Comparison of ENCODE assay signal across 1 cellular context in genomic region chr12:23066095-23066494, GRCh38.
TF ChIP-seq lines count a peak whose summit lies in the region.

No MANE protein-coding gene starts in this region.

TF ChIP-seq in IMR-90, 13 proteins besides CTCF, POLR2A, EP300 and RAD21:
- TF ChIP-seq ELK1 (IDR thresholded peaks at IDR 0.05; ENCODE audit: borderline replicate concordance, low read depth, low read length) (no peak), CEBPB (IDR thresholded peaks at IDR 0.05; ENCODE audit: low read depth, low read length) (peak; percentile 94)
